Comparison of ENCODE assay signal across 8 cellular contexts in the genomic region with DNA sequence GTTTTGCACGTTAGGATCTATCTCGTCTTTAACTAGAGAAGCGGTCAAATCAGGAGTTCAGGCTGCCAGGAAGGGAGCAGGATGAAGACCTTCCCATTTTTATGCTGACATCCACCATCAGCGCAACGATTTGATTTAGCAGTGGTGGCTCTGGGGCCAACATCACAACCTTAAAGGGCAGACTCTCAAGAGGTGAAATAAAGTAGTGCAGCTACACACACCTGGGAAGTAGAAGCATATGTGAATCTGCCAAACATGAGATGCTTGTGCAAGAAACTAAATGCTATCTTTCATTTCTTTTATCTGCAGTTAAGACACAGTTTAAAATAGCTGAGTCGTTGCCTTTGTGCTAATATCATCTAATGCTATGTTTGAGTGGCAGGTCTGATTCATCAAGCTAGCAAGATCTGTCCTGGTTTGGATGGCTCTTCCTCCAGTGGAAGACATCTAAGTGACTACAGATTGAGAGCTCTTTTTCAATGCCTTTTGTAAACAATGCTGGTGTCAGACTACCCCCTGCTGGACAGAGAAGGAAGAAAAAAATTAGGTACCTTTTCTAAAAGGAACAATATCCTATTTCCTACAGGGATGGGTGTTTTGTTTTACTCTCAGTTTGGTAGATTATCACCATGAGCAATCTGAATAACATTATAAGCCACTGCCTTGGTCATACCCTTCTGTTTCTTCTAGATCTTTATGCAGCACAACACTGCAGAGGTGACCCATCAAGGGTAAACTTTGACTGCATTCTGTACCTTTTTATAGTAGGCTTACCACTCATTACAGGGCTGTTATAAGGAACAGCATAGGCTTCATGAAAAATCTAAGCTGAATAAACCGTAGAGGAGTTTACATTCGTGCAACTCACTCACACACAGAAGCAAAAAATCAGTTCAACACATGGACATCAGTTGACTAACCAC.
DNase-seq lines count a peak whose midpoint lies in the region; ATAC-seq and TF ChIP-seq lines count a peak whose summit lies in the region.

No MANE protein-coding gene starts in this region.

- H3K27me3 ChIP-seq in DND-41 (ENCODE audit: insufficient read depth, low read length, poor library complexity) = peaks cover 3% of the 10 kb centered on the region
- no peaks in the 10 kb centered on the region for H3K27me3 ChIP-seq in thyroid gland

- peaks cover 18% of the 10 kb centered on the region for H3K4me1 Mint-ChIP-seq in brain

- ATAC-seq in DND-41 (ENCODE audit: insufficient read depth, low read depth) = peak; percentile 69
- peak; percentile 48 for ATAC-seq in GM19467 (IDR thresholded peaks at IDR 0.05; ENCODE audit: unreplicated experiment)
- ATAC-seq in HG02840 (IDR thresholded peaks at IDR 0.05; ENCODE audit: low FRiP score, unreplicated experiment) = no peak

- H3K27ac ChIP-seq in DND-41 (ENCODE audit: low read length) (no peak overlapping the region), thyroid gland (no peak overlapping the region)

- peaks cover 3% of the 10 kb centered on the region for H3K27me3 Mint-ChIP-seq in brain

- H3K4me2 ChIP-seq in DND-41 (ENCODE audit: insufficient read depth, low read length) = no peak overlapping the region

- peak overlapping the region in 2 of 5 experiments; percentile 3 to 43 for H3K27ac Mint-ChIP-seq in brain

- intact Hi-C loops in thyroid gland (cut with DNase I) = no loop called here

- H3K9me3 Mint-ChIP-seq in brain = peaks cover 0 to 3% (median 0%) of the 10 kb centered on the region in 5 experiments

- DNase-seq in DND-41 = peak; percentile 33
- DNase-seq in HT1080 (ENCODE audit: low read depth) = peak; percentile 58
- peak; percentile 43 for DNase-seq in NOMO-1 treated with DMSO at 0.1 percent for 48 hours (lab: John Stamatoyannopoulos, UW; ENCODE audit: unreplicated experiment)
- DNase-seq in kidney glomerular epithelial cell (lab: John Stamatoyannopoulos, UW) = peak; percentile 29
- peak in 1 of 2 donors; percentile 4 for DNase-seq in thyroid gland

- 52 to 53% methylated on average over 8 of the region's 8 CpGs for WGBS in thyroid gland, 2 donors

- H3K4me3 ChIP-seq in DND-41 (ENCODE audit: low read depth in 1 of 2, low read length in 2 of 2) = no peak overlapping the region
- no peak overlapping the region for H3K4me3 ChIP-seq in thyroid gland (replicated peaks in 1 of 3)

- no peaks in the 10 kb centered on the region for H3K36me3 Mint-ChIP-seq in brain

- H3K36me3 ChIP-seq in DND-41 (ENCODE audit: insufficient read depth, low read length) = no peaks in the 10 kb centered on the region
- no peaks in the 10 kb centered on the region for H3K36me3 ChIP-seq in thyroid gland

- TF ChIP-seq POLR2A in thyroid gland (IDR thresholded peaks at IDR 0.05) = no peak

- H3K4me3 Mint-ChIP-seq in brain = no peak overlapping the region

- H3K4me1 ChIP-seq in DND-41 (ENCODE audit: insufficient read depth, low read length) = no peaks in the 10 kb centered on the region
- no peaks in the 10 kb centered on the region for H3K4me1 ChIP-seq in thyroid gland

- H3K9ac ChIP-seq in DND-41 (ENCODE audit: low read depth, low read length) = no peak overlapping the region

- H2AFZ ChIP-seq in DND-41 (ENCODE audit: low read depth, low read length) = no peak overlapping the region

- no peaks in the 10 kb centered on the region for H4K20me1 ChIP-seq in DND-41 (ENCODE audit: insufficient read depth, low read length)

- TF ChIP-seq CTCF in DND-41 (IDR thresholded peaks at IDR 0.05; ENCODE audit: borderline replicate concordance, extremely low read depth, low read length, poor library complexity, severe bottlenecking) = peak; percentile 73
- peak; percentile 72 to 87 for TF ChIP-seq CTCF in brain (conservative IDR thresholded peaks at IDR 0.05)
- peak; percentile 26 to 75 (median 58) for TF ChIP-seq CTCF in thyroid gland (IDR thresholded peaks at IDR 0.05)

- H3K79me2 ChIP-seq in DND-41 (ENCODE audit: insufficient read depth, low read length) = no peaks in the 10 kb centered on the region

- H3K9me3 ChIP-seq in DND-41 (ENCODE audit: insufficient read depth, low read length, severe bottlenecking) (no peaks in the 10 kb centered on the region), thyroid gland (no peaks in the 10 kb centered on the region)
